In the genomic region with DNA sequence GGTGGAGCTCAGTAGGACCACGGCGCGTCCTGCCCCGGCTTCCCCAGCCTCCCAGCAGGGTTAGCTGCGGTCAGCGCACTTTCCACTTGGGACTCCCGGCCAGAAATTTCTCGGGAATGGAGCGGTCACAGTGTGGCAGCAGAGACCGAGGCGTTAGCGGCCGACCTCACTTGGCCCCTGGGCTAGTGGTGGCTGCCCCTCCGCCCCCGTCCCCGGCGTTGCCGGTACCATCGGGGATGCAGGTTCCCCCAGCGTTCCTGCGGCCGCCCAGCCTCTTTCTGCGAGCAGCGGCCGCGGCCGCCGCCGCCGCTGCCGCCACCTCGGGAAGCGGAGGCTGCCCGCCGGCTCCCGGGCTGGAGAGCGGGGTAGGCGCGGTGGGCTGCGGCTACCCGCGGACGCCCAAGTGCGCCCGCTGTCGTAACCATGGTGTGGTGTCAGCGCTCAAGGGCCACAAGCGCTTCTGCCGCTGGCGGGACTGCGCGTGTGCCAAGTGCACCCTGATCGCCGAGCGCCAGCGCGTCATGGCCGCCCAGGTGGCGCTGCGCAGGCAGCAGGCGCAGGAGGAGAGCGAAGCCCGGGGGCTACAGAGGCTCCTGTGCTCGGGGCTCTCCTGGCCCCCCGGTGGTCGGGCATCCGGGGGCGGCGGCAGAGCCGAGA, we compare ENCODE assay signal across 8 cellular contexts. TPM values are rescaled to one million over a fixed set of nuclear protein-coding genes. Genes with fewer than 3 reads are reported as not detected.
DNase-seq lines count a peak whose midpoint lies in the region; ATAC-seq, FAIRE-seq and TF ChIP-seq lines count a peak whose summit lies in the region.

No MANE protein-coding gene starts in this region.

- H4K8ac ChIP-seq in neuronal stem cell (ENCODE audit: low read depth, low read length), result peak overlapping the region; percentile 43

- WGBS in neuronal stem cell (ENCODE audit: extremely low coverage in 2 of 2, insufficient read length in 2 of 2, insufficient replicate concordance in 1 of 2), 2 donors, result no CpG with 5 or more reads among the region's 70 CpGs

- no peaks in the 10 kb centered on the region for H3K36me3 ChIP-seq in neuronal stem cell (replicated peaks in 1 of 2; ENCODE audit: control insufficient read depth in 2 of 2, insufficient read depth in 2 of 2, low read length in 2 of 2)

- H3K4me1 Mint-ChIP-seq in activated T-helper 17 cell treated with anti-CD3 and anti-CD28 coated beads, Interleukin-2, amount 50 U/mL, for 72 hours, result no peaks in the 10 kb centered on the region

- ATAC-seq in HG02885 (IDR thresholded peaks at IDR 0.05; ENCODE audit: poor library complexity, unreplicated experiment) (peak; percentile 81), GM21786 (IDR thresholded peaks at IDR 0.05; ENCODE audit: unreplicated experiment) (no peak)
- ATAC-seq in activated T-helper 17 cell treated with anti-CD3 and anti-CD28 coated beads, Interleukin-2, amount 50 U/mL, for 72 hours (replicated peaks), result peak; percentile 94

- H3K14ac ChIP-seq in neuronal stem cell (ENCODE audit: low read length), result peak overlapping the region; percentile 82

- H3K4ac ChIP-seq in neuronal stem cell (ENCODE audit: low read length), result peak overlapping the region; percentile 37

- peak overlapping the region; percentile 96 for H2AK5ac ChIP-seq in neuronal stem cell (ENCODE audit: low read depth, low read length)

- H3K27ac ChIP-seq in neuronal stem cell (replicated peaks; ENCODE audit: low read length), result peak overlapping the region; percentile 96

- peaks cover 5% of the 10 kb centered on the region for H3K79me1 ChIP-seq in neuronal stem cell (ENCODE audit: low read depth, low read length)

- H4K91ac ChIP-seq in neuronal stem cell (ENCODE audit: low read depth, low read length, poor library complexity), result peak overlapping the region; percentile 79

- H3K18ac ChIP-seq in neuronal stem cell (ENCODE audit: low read length), result peak overlapping the region; percentile 98

- in situ Hi-C loops in GM13976 (cut with MboI; ENCODE audit: low sequenced_read_pairs, unreplicated experiment), result no loop called here

- H3K4me1 ChIP-seq in neuronal stem cell (ENCODE audit: control insufficient read depth in 2 of 2, insufficient read depth in 1 of 2, low read depth in 1 of 2, low read length in 2 of 2), result no peaks in the 10 kb centered on the region

- H3K27me3 Mint-ChIP-seq in activated T-helper 17 cell treated with anti-CD3 and anti-CD28 coated beads, Interleukin-2, amount 50 U/mL, for 72 hours, result peaks cover 32% of the 10 kb centered on the region

- peak overlapping the region; percentile 85 for H3K23ac ChIP-seq in neuronal stem cell (ENCODE audit: low read depth, low read length, poor library complexity)

- no peak overlapping the region for H3K27ac Mint-ChIP-seq in activated T-helper 17 cell treated with anti-CD3 and anti-CD28 coated beads, Interleukin-2, amount 50 U/mL, for 72 hours

- H2AFZ ChIP-seq in neuronal stem cell (ENCODE audit: low read length), result peak overlapping the region; percentile 98

- peak overlapping the region; percentile 91 for H2BK15ac ChIP-seq in neuronal stem cell (ENCODE audit: low read length)

- H3K9me3 ChIP-seq in neuronal stem cell (replicated peaks in 1 of 2; ENCODE audit: control insufficient read depth in 2 of 2, insufficient read depth in 1 of 2, low read depth in 1 of 2, low read length in 2 of 2), result no peaks in the 10 kb centered on the region

- peak overlapping the region; percentile 71 for H3K4me2 ChIP-seq in neuronal stem cell (ENCODE audit: insufficient read depth, low read length, poor library complexity, severe bottlenecking)

- peak overlapping the region; percentile 75 for H2BK5ac ChIP-seq in neuronal stem cell (ENCODE audit: low read length)

- no peak for TF ChIP-seq CTCF in GM13976 (IDR thresholded peaks at IDR 0.05; ENCODE audit: borderline replicate concordance, control extremely low read depth, extremely low read depth, insufficient read depth, missing control alignments)

- H3K4me3 Mint-ChIP-seq in activated T-helper 17 cell treated with anti-CD3 and anti-CD28 coated beads, Interleukin-2, amount 50 U/mL, for 72 hours, result peak overlapping the region; percentile 66

- DNase-seq in GM13976 (ENCODE audit: low spot score), result peak; percentile 32
- peak; percentile 41 to 73 for DNase-seq in NCI-H446 (lab: John Stamatoyannopoulos, UW)
- DNase-seq in germinal center (ENCODE audit: low spot score), result peak; percentile 20
- peak; percentile 74 for DNase-seq in neuronal stem cell (ENCODE audit: low spot score)
- DNase-seq in urothelium cell line (ENCODE audit: low spot score), result peak; percentile 73

- H2BK120ac ChIP-seq in neuronal stem cell (ENCODE audit: low read depth, low read length), result peak overlapping the region; percentile 98

- no peak for FAIRE-seq in urothelium cell line (lab: Jason Lieb, UNC)

- H3K4me3 ChIP-seq in neuronal stem cell (ENCODE audit: low read length in 2 of 2), result peak overlapping the region; percentile 43 to 95

- peaks cover 0 to 39% (median 0%) of the 10 kb centered on the region in 3 experiments for H3K27me3 ChIP-seq in neuronal stem cell (ENCODE audit: control insufficient read depth in 3 of 3, insufficient read depth in 3 of 3, low read depth in 1 of 3, low read length in 3 of 3)

- H3K9me3 Mint-ChIP-seq in activated T-helper 17 cell treated with anti-CD3 and anti-CD28 coated beads, Interleukin-2, amount 50 U/mL, for 72 hours, result no peaks in the 10 kb centered on the region

- H2BK12ac ChIP-seq in neuronal stem cell (ENCODE audit: low read length), result no peak overlapping the region

- H3K9ac ChIP-seq in neuronal stem cell (ENCODE audit: low read depth, low read length, poor library complexity), result peak overlapping the region; percentile 96

- no peaks in the 10 kb centered on the region for H3K36me3 Mint-ChIP-seq in activated T-helper 17 cell treated with anti-CD3 and anti-CD28 coated beads, Interleukin-2, amount 50 U/mL, for 72 hours (ENCODE audit: low read depth)

RNA-seq across cellular contexts. Expression of gene DMRTA1, which starts 0.5 kb away (rescaled TPM):
- under 1 TPM in 1 of 2 donors, not detected in 1; 0.05 TPM for total RNA-seq in activated T-helper 17 cell treated with anti-CD3 and anti-CD28 coated beads, Interleukin-2, amount 50 U/mL, for 72 hours
- 12.4 TPM for polyA plus RNA-seq in neuronal stem cell (2013, experiment 1 of 2)
- polyA plus RNA-seq in neuronal stem cell (2013, experiment 2 of 2), result 13.2 TPM

Comparison
In these comparisons a context has a peak if more than half of its experiments do, and no peak if none do; other contexts are left out.
1. DNase-seq: peak in every context shown above with its lines; median percentile 74 in neuronal stem cell; 73 in urothelium cell line; 57 in NCI-H446; 32 in GM13976; 20 in germinal center.